26 cellular contexts compared by ENCODE assay signal in genomic region chr20:45064812-45065211, GRCh38. TPM values are rescaled to one million over a fixed set of nuclear protein-coding genes. Genes with fewer than 3 reads are reported as not detected.
A peak's percentile ranks its signal among the peaks of the same experiment; 100 is the strongest.
DNase-seq lines count a peak whose midpoint lies in the region; ATAC-seq lines count a peak whose summit lies in the region.
"Had no signal": no experiment of that assay in that cellular context is flagged by ENCODE, and none has a peak within 500 bp of the region (broad histone marks: within the 10 kb centered on the region; RNA-seq: fewer than 3 reads in every experiment).

No MANE protein-coding gene starts in this region.

- no peaks in the 10 kb centered on the region for H3K27me3 ChIP-seq in HAP-1 (ENCODE audit: low read depth)
- H3K27me3 ChIP-seq: BLaER1 treated with 17β-estradiol and CSF1 and Interleukin-3, amounts not matched to agents 10 nM and 100 nM; right lobe of liver; upper lobe of right lung had no signal

- no peaks in the 10 kb centered on the region; the same call in 1 of the 2 replicates for H3K4me1 ChIP-seq in HAP-1
- H3K4me1 ChIP-seq: right lobe of liver, upper lobe of right lung had no signal

- H3K4me3 Mint-ChIP-seq in activated naive CD4-positive, alpha-beta T cell treated with anti-CD3 and anti-CD28 coated beads, Interleukin-2, amount 50 U/mL, for 24 hours: peak overlapping the region; percentile 31
- H3K4me3 Mint-ChIP-seq in T-helper 17 cell (peak overlapping the region; percentile 39), immature natural killer cell (peak overlapping the region in 3 of 5 donors; percentile 7 to 40 (median 10))
- no peak overlapping the region for H3K4me3 Mint-ChIP-seq in stimulated activated memory B cell treated with anti-CD40 and anti-IgM and Interleukin-4, amounts not matched to agents 10 μg/mL and 1 μg/mL and 100 μg/mL, for 72 hours

- no peaks in the 10 kb centered on the region for H3K36me3 ChIP-seq in HAP-1 (replicated peaks)
- H3K36me3 ChIP-seq: right lobe of liver had no signal

- H3K27me3 Mint-ChIP-seq in activated naive CD4-positive, alpha-beta T cell treated with anti-CD3 and anti-CD28 coated beads, Interleukin-2, amount 50 U/mL, for 24 hours: no peaks in the 10 kb centered on the region
- H3K27me3 Mint-ChIP-seq in T-helper 17 cell: no peaks in the 10 kb centered on the region
- H3K27me3 Mint-ChIP-seq in immature natural killer cell (ENCODE audit: low read depth in 3 of 3): peaks cover 0 to 3% (median 2%) of the 10 kb centered on the region in 3 donors
- H3K27me3 Mint-ChIP-seq in stimulated activated memory B cell treated with anti-CD40 and anti-IgM and Interleukin-4, amounts not matched to agents 10 μg/mL and 1 μg/mL and 100 μg/mL, for 72 hours: no peaks in the 10 kb centered on the region

- peak overlapping the region; percentile 63 for H3K27ac Mint-ChIP-seq in activated naive CD4-positive, alpha-beta T cell treated with anti-CD3 and anti-CD28 coated beads, Interleukin-2, amount 50 U/mL, for 24 hours
- peak overlapping the region; percentile 75 for H3K27ac Mint-ChIP-seq in T-helper 17 cell
- peak overlapping the region; percentile 24 to 67 (median 50) for H3K27ac Mint-ChIP-seq in immature natural killer cell
- peak overlapping the region; percentile 11 for H3K27ac Mint-ChIP-seq in stimulated activated memory B cell treated with anti-CD40 and anti-IgM and Interleukin-4, amounts not matched to agents 10 μg/mL and 1 μg/mL and 100 μg/mL, for 72 hours

- no peak for DNase-seq in activated naive CD4-positive, alpha-beta T cell (lab: John Stamatoyannopoulos, UW)
- no peak for DNase-seq in T-helper 17 cell
- no peak for DNase-seq in immature natural killer cell
- DNase-seq in HAP-1 (ENCODE audit: low spot score in 2 of 2): no peak
- no peak for DNase-seq in putamen (ENCODE audit: low spot score)
- DNase-seq: activated effector memory CD4-positive, alpha-beta T cell treated with Interleukin-2 at 50 U/mL for 16 hours; amniotic stem cell; cortex of kidney; H7; KG1; mesendoderm; NCI-H1092; NCI-H1930; NCI-H226; NCI-H774; right lobe of liver; stimulated activated CD4-positive, alpha-beta T cell treated with anti-CD3 and anti-CD28 coated beads, Interleukin-15, amount 100 ng/mL, for 24 hours; upper lobe of right lung had no signal

- in situ Hi-C loops in HAP-1 (cut with MboI; ENCODE audit: low sequenced_read_pairs): no loop called here

- ATAC-seq in T-helper 17 cell: no peak
- ATAC-seq in stimulated activated memory B cell treated with anti-CD40 and anti-IgM and Interleukin-4, amounts not matched to agents 10 μg/mL and 1 μg/mL and 100 μg/mL, for 72 hours: no peak
- no peak for ATAC-seq in GM21515 (IDR thresholded peaks at IDR 0.05; ENCODE audit: unreplicated experiment)
- ATAC-seq: activated CD4-positive, CD25-positive, alpha-beta regulatory T cell treated with anti-CD3 and anti-CD28 coated beads, Interleukin-2, amount 50 U/mL, for 24 hours; right lobe of liver; SK-N-SH treated with all-trans-retinoic acid at 6 μM for 48 hours; upper lobe of right lung had no signal

- peaks cover 81% of the 10 kb centered on the region for H3K4me1 Mint-ChIP-seq in activated naive CD4-positive, alpha-beta T cell treated with anti-CD3 and anti-CD28 coated beads, Interleukin-2, amount 50 U/mL, for 24 hours
- H3K4me1 Mint-ChIP-seq in T-helper 17 cell (peaks cover 57% of the 10 kb centered on the region), immature natural killer cell (peaks cover 67 to 86% of the 10 kb centered on the region in 2 donors)
- H3K4me1 Mint-ChIP-seq in stimulated activated memory B cell treated with anti-CD40 and anti-IgM and Interleukin-4, amounts not matched to agents 10 μg/mL and 1 μg/mL and 100 μg/mL, for 72 hours: peaks cover 61% of the 10 kb centered on the region

- H3K9me3 ChIP-seq in T-helper 17 cell (ENCODE audit: control insufficient read depth, low read length, poor library complexity, severe bottlenecking): no peaks in the 10 kb centered on the region
- no peaks in the 10 kb centered on the region for H3K9me3 ChIP-seq in HAP-1
- H3K9me3 ChIP-seq: right lobe of liver, upper lobe of right lung had no signal

- no peak overlapping the region for H3K4me3 ChIP-seq in HAP-1
- H3K4me3 ChIP-seq: BLaER1 treated with 17β-estradiol and CSF1 and Interleukin-3, amounts not matched to agents 10 nM and 100 nM; right lobe of liver; upper lobe of right lung had no signal

- H3K36me3 Mint-ChIP-seq in activated naive CD4-positive, alpha-beta T cell treated with anti-CD3 and anti-CD28 coated beads, Interleukin-2, amount 50 U/mL, for 24 hours: peaks cover 26% of the 10 kb centered on the region
- peaks cover 9% of the 10 kb centered on the region for H3K36me3 Mint-ChIP-seq in T-helper 17 cell (ENCODE audit: low read depth)
- H3K36me3 Mint-ChIP-seq in immature natural killer cell: peaks cover 4 to 15% (median 12%) of the 10 kb centered on the region in 3 donors
- peaks cover 82% of the 10 kb centered on the region for H3K36me3 Mint-ChIP-seq in stimulated activated memory B cell treated with anti-CD40 and anti-IgM and Interleukin-4, amounts not matched to agents 10 μg/mL and 1 μg/mL and 100 μg/mL, for 72 hours

- no peaks in the 10 kb centered on the region for H3K9me3 Mint-ChIP-seq in activated naive CD4-positive, alpha-beta T cell treated with anti-CD3 and anti-CD28 coated beads, Interleukin-2, amount 50 U/mL, for 24 hours
- no peaks in the 10 kb centered on the region for H3K9me3 Mint-ChIP-seq in immature natural killer cell
- no peaks in the 10 kb centered on the region for H3K9me3 Mint-ChIP-seq in stimulated activated memory B cell treated with anti-CD40 and anti-IgM and Interleukin-4, amounts not matched to agents 10 μg/mL and 1 μg/mL and 100 μg/mL, for 72 hours

RNA-seq across cellular contexts. Expression of gene KCNS1, which starts 36.1 kb away (rescaled TPM):
- not detected for total RNA-seq in T-helper 17 cell
- under 1 TPM in 1 of 3 donors, not detected in 2; 0.04 TPM for polyA plus RNA-seq in immature natural killer cell
- total RNA-seq: subcutaneous adipose tissue had no signal

RNA-seq across cellular contexts. Expression of gene WFDC5, which starts 50.2 kb away (rescaled TPM):
- not detected for total RNA-seq in T-helper 17 cell
- polyA plus RNA-seq in immature natural killer cell: not detected
- total RNA-seq: H7, right lobe of liver, subcutaneous adipose tissue had no signal

RNA-seq across cellular contexts. Expression of gene WFDC12, which starts 59.5 kb away (rescaled TPM):
- not detected for total RNA-seq in T-helper 17 cell
- polyA plus RNA-seq in immature natural killer cell: not detected
- total RNA-seq: bronchial epithelial cell, H7, right lobe of liver, subcutaneous adipose tissue had no signal

Comparison
In these comparisons a context has a peak if more than half of its experiments do, and no peak if none do; other contexts are left out.
1. H3K27ac Mint-ChIP-seq: peak in every context shown above with its lines; median percentile 75 in T-helper 17 cell; 63 in activated naive CD4-positive, alpha-beta T cell treated with anti-CD3 and anti-CD28 coated beads, Interleukin-2, amount 50 U/mL, for 24 hours; 50 in immature natural killer cell; 11 in stimulated activated memory B cell treated with anti-CD40 and anti-IgM and Interleukin-4, amounts not matched to agents 10 μg/mL and 1 μg/mL and 100 μg/mL, for 72 hours.